8 cellular contexts compared by ENCODE assay signal in genomic region chr15:64521726-64522164, GRCh38.
A peak's percentile ranks its signal among the peaks of the same experiment; 100 is the strongest.
DNase-seq lines count a peak whose midpoint lies in the region; TF ChIP-seq lines count a peak whose summit lies in the region.

No MANE protein-coding gene starts in this region.

- TF ChIP-seq POLR2A in thyroid gland (IDR thresholded peaks at IDR 0.05), result no peak

- no peak overlapping the region for H3K4me3 ChIP-seq in AG09309 (ENCODE audit: control insufficient read depth, low read depth, low read length)
- no peak overlapping the region for H3K4me3 ChIP-seq in thyroid gland (replicated peaks in 1 of 3)

- WGBS in thyroid gland, 2 donors, result 16 to 19% methylated on average over 3 of the region's 3 CpGs

- intact Hi-C loops in thyroid gland (cut with DNase I), result no loop called here

- H3K4me1 ChIP-seq in thyroid gland, result peaks cover 9 to 24% of the 10 kb centered on the region in 2 donors

- no peaks in the 10 kb centered on the region for H3K27me3 ChIP-seq in thyroid gland

- H3K36me3 ChIP-seq in thyroid gland, result no peaks in the 10 kb centered on the region

- peak overlapping the region in 2 of 3 donors; percentile 4 to 13 for H3K27ac ChIP-seq in thyroid gland

- peak; percentile 16 for DNase-seq in AG09309 (ENCODE audit: low read depth)
- peak; percentile 97 for DNase-seq in LHCN-M2 (ENCODE audit: low read depth)
- peak; percentile 89 for DNase-seq in amniotic epithelial cell (ENCODE audit: low read depth)
- peak; percentile 25 for DNase-seq in iPS-NIHi7 (ENCODE audit: extremely low spot score)
- no peak for DNase-seq in thyroid gland
- DNase-seq in GM10266 (ENCODE audit: extremely low spot score), result no peak
- DNase-seq in hepatic stellate cell (ENCODE audit: low spot score), result no peak
- DNase-seq in NCI-H128 (lab: John Stamatoyannopoulos, UW; ENCODE audit: unreplicated experiment), result no peak

- TF ChIP-seq CTCF in AG09309 (IDR thresholded peaks at IDR 0.05; ENCODE audit: control insufficient read depth, insufficient read depth, low read depth, low read length, missing control alignments), result no peak
- TF ChIP-seq CTCF in thyroid gland (IDR thresholded peaks at IDR 0.05), result no peak
- TF ChIP-seq CTCF in GM10266 (IDR thresholded peaks at IDR 0.05; ENCODE audit: control insufficient read depth, insufficient read depth, low read depth, missing control alignments), result no peak

- H3K9me3 ChIP-seq in thyroid gland, result no peaks in the 10 kb centered on the region

Comparison
In these comparisons a context has a peak if more than half of its experiments do, and no peak if none do; other contexts are left out.
1. DNase-seq: peak in AG09309 (single experiment), LHCN-M2 (single experiment), amniotic epithelial cell (single experiment) and iPS-NIHi7 (single experiment); none in thyroid gland (0 of 2), GM10266 (single experiment), hepatic stellate cell (single experiment) and NCI-H128 (single experiment).